7 cellular contexts compared by ENCODE assay signal in genomic region chr1:193974286-193974798, GRCh38.
"Had no signal": no experiment of that assay in that cellular context is flagged by ENCODE, and none has a peak within 500 bp of the region (broad histone marks: within the 10 kb centered on the region; RNA-seq: fewer than 3 reads in every experiment).

No MANE protein-coding gene starts in this region.

- H3K4me2 ChIP-seq: GM23338 had no signal

- H3K27ac ChIP-seq: HL-60 had no signal

- H2AFZ ChIP-seq: GM23338 had no signal

- ATAC-seq: GM23338 had no signal

- DNase-seq: H9, HCEC 1CT, KG1 had no signal

- FAIRE-seq: H1, H54 had no signal

- H3K4me3 ChIP-seq: GM23338 had no signal
